In the genomic region with DNA sequence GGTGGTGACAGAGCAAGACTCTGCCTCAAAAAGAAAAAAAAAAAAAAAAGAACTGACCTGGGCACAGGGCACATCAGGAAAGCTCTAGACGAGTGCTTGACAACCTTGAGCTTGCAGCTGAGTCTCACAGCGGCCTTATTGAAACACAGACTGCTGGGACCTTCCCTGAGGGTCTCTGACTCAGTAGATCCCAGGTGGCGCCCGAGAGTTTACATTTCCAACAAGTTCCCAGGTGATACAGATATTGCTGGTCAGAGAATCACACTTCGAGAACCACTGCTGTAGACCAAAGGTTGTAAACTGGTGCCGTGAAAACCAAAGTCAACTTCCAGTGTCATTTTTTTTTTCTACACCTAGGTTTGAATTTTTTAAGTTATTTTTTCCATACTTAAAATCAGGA, we compare ENCODE assay signal across 1 cellular context.
TF ChIP-seq lines count a peak whose summit lies in the region.

No MANE protein-coding gene starts in this region.

TF ChIP-seq in GM23338, 12 proteins besides CTCF, POLR2A, EP300 and RAD21 (continued from another document):
- TF ChIP-seq, protein P1, sequence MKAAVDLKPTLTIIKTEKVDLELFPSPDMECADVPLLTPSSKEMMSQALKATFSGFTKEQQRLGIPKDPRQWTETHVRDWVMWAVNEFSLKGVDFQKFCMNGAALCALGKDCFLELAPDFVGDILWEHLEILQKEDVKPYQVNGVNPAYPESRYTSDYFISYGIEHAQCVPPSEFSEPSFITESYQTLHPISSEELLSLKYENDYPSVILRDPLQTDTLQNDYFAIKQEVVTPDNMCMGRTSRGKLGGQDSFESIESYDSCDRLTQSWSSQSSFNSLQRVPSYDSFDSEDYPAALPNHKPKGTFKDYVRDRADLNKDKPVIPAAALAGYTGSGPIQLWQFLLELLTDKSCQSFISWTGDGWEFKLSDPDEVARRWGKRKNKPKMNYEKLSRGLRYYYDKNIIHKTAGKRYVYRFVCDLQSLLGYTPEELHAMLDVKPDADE (IDR thresholded peaks at IDR 0.05): no peak
- TF ChIP-seq, protein P2, sequence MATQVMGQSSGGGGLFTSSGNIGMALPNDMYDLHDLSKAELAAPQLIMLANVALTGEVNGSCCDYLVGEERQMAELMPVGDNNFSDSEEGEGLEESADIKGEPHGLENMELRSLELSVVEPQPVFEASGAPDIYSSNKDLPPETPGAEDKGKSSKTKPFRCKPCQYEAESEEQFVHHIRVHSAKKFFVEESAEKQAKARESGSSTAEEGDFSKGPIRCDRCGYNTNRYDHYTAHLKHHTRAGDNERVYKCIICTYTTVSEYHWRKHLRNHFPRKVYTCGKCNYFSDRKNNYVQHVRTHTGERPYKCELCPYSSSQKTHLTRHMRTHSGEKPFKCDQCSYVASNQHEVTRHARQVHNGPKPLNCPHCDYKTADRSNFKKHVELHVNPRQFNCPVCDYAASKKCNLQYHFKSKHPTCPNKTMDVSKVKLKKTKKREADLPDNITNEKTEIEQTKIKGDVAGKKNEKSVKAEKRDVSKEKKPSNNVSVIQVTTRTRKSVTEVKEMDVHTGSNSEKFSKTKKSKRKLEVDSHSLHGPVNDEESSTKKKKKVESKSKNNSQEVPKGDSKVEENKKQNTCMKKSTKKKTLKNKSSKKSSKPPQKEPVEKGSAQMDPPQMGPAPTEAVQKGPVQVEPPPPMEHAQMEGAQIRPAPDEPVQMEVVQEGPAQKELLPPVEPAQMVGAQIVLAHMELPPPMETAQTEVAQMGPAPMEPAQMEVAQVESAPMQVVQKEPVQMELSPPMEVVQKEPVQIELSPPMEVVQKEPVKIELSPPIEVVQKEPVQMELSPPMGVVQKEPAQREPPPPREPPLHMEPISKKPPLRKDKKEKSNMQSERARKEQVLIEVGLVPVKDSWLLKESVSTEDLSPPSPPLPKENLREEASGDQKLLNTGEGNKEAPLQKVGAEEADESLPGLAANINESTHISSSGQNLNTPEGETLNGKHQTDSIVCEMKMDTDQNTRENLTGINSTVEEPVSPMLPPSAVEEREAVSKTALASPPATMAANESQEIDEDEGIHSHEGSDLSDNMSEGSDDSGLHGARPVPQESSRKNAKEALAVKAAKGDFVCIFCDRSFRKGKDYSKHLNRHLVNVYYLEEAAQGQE (IDR thresholded peaks at IDR 0.05; ENCODE audit: unreplicated experiment): no peak
- TF ChIP-seq EZH2 (IDR thresholded peaks at IDR 0.05; ENCODE audit: low read depth, unreplicated experiment): no peak
- TF ChIP-seq CREB1 (CRISPR knock-in tag; IDR thresholded peaks at IDR 0.05; ENCODE audit: low read depth): no peak
- no peak for TF ChIP-seq JUNB (IDR thresholded peaks at IDR 0.05; ENCODE audit: unreplicated experiment)
- TF ChIP-seq, protein P3, sequence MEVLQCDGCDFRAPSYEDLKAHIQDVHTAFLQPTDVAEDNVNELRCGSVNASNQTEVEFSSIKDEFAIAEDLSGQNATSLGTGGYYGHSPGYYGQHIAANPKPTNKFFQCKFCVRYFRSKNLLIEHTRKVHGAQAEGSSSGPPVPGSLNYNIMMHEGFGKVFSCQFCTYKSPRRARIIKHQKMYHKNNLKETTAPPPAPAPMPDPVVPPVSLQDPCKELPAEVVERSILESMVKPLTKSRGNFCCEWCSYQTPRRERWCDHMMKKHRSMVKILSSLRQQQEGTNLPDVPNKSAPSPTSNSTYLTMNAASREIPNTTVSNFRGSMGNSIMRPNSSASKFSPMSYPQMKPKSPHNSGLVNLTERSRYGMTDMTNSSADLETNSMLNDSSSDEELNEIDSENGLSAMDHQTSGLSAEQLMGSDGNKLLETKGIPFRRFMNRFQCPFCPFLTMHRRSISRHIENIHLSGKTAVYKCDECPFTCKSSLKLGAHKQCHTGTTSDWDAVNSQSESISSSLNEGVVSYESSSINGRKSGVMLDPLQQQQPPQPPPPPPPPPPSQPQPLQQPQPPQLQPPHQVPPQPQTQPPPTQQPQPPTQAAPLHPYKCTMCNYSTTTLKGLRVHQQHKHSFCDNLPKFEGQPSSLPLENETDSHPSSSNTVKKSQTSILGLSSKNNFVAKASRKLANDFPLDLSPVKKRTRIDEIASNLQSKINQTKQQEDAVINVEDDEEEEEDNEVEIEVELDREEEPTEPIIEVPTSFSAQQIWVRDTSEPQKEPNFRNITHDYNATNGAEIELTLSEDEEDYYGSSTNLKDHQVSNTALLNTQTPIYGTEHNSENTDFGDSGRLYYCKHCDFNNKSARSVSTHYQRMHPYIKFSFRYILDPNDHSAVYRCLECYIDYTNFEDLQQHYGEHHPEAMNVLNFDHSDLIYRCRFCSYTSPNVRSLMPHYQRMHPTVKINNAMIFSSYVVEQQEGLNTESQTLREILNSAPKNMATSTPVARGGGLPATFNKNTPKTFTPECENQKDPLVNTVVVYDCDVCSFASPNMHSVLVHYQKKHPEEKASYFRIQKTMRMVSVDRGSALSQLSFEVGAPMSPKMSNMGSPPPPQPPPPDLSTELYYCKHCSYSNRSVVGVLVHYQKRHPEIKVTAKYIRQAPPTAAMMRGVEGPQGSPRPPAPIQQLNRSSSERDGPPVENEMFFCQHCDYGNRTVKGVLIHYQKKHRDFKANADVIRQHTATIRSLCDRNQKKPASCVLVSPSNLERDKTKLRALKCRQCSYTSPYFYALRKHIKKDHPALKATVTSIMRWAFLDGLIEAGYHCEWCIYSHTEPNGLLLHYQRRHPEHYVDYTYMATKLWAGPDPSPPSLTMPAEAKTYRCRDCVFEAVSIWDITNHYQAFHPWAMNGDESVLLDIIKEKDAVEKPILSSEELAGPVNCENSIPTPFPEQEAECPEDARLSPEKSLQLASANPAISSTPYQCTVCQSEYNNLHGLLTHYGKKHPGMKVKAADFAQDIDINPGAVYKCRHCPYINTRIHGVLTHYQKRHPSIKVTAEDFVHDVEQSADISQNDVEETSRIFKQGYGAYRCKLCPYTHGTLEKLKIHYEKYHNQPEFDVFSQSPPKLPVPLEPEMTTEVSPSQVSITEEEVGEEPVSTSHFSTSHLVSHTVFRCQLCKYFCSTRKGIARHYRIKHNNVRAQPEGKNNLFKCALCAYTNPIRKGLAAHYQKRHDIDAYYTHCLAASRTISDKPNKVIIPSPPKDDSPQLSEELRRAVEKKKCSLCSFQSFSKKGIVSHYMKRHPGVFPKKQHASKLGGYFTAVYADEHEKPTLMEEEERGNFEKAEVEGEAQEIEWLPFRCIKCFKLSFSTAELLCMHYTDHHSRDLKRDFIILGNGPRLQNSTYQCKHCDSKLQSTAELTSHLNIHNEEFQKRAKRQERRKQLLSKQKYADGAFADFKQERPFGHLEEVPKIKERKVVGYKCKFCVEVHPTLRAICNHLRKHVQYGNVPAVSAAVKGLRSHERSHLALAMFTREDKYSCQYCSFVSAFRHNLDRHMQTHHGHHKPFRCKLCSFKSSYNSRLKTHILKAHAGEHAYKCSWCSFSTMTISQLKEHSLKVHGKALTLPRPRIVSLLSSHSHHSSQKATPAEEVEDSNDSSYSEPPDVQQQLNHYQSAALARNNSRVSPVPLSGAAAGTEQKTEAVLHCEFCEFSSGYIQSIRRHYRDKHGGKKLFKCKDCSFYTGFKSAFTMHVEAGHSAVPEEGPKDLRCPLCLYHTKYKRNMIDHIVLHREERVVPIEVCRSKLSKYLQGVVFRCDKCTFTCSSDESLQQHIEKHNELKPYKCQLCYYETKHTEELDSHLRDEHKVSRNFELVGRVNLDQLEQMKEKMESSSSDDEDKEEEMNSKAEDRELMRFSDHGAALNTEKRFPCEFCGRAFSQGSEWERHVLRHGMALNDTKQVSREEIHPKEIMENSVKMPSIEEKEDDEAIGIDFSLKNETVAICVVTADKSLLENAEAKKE (CRISPR knock-in tag; IDR thresholded peaks at IDR 0.05): no peak
- no peak for TF ChIP-seq NANOG (IDR thresholded peaks at IDR 0.05; ENCODE audit: borderline replicate concordance)
